Comparison of ENCODE assay signal across 8 cellular contexts in genomic region chr22:42368379-42369249, GRCh38.
DNase-seq lines count a peak whose midpoint lies in the region; ATAC-seq, FAIRE-seq and TF ChIP-seq lines count a peak whose summit lies in the region.

No MANE protein-coding gene starts in this region.

- H3K36me3 ChIP-seq in GM06990 (ENCODE audit: control insufficient read depth, insufficient read depth, low read length) (no peaks in the 10 kb centered on the region), NT2/D1 (ENCODE audit: insufficient read depth, insufficient read length, low read length) (no peaks in the 10 kb centered on the region), bronchial epithelial cell (ENCODE audit: control insufficient read depth, insufficient read depth, low read length) (no peaks in the 10 kb centered on the region), mesodermal cell (ENCODE audit: control insufficient read depth, insufficient read depth, low read length) (no peaks in the 10 kb centered on the region), suprapubic skin (no peaks in the 10 kb centered on the region)

- H3K4me3 ChIP-seq in GM06990 (replicated peaks; ENCODE audit: low read depth, low read length) = peak overlapping the region; percentile 46
- H3K4me3 ChIP-seq in NT2/D1 (ENCODE audit: insufficient read length, low read depth) = peak overlapping the region; percentile 68
- H3K4me3 ChIP-seq in bronchial epithelial cell (ENCODE audit: low read depth, low read length) = peak overlapping the region; percentile 39
- H3K4me3 ChIP-seq in mesodermal cell (ENCODE audit: extremely low read depth, insufficient read depth, low read length, poor library complexity, severe bottlenecking) = peak overlapping the region; percentile 44
- H3K4me3 ChIP-seq in suprapubic skin = peak overlapping the region; percentile 71

- TF ChIP-seq POLR2A in suprapubic skin (IDR thresholded peaks at IDR 0.05) = no peak

- peak; percentile 10 for ATAC-seq in HG02571 (IDR thresholded peaks at IDR 0.05; ENCODE audit: unreplicated experiment)

- no peak for TF ChIP-seq CTCF in GM06990 (IDR thresholded peaks at IDR 0.05; ENCODE audit: insufficient read depth, low read length, poor library complexity, severe bottlenecking)
- no peak for TF ChIP-seq CTCF in bronchial epithelial cell (IDR thresholded peaks at IDR 0.05; ENCODE audit: insufficient read depth, low read length, severe bottlenecking)
- no peak for TF ChIP-seq CTCF in suprapubic skin (IDR thresholded peaks at IDR 0.05)

- peak overlapping the region; percentile 81 for H3K9ac ChIP-seq in NT2/D1 (ENCODE audit: insufficient read length, low read depth)

- 0 to 1% methylated on average over 67 to 75 of the region's 86 CpGs for WGBS in mesodermal cell (ENCODE audit: insufficient coverage in 2 of 2), 2 experiments
- WGBS in suprapubic skin = 1% methylated on average over 42 of the region's 86 CpGs

- no peak overlapping the region for H3K27ac ChIP-seq in mesodermal cell (ENCODE audit: low read depth, low read length, severe bottlenecking)
- H3K27ac ChIP-seq in suprapubic skin = peak overlapping the region; percentile 35

- no peak for TF ChIP-seq EP300 in suprapubic skin (IDR thresholded peaks at IDR 0.05)

- no peak for FAIRE-seq in bronchial epithelial cell (lab: Jason Lieb, UNC)

- H3K27me3 ChIP-seq in GM06990 (replicated peaks; ENCODE audit: control insufficient read depth, insufficient read depth, low read length) = peaks cover 6% of the 10 kb centered on the region
- H3K27me3 ChIP-seq in NT2/D1 (ENCODE audit: insufficient read depth, insufficient read length) = peaks cover 46% of the 10 kb centered on the region
- peaks cover 24% of the 10 kb centered on the region for H3K27me3 ChIP-seq in bronchial epithelial cell (ENCODE audit: control insufficient read depth, insufficient read depth, low read length)
- H3K27me3 ChIP-seq in suprapubic skin = peaks cover 2% of the 10 kb centered on the region

- no peak for DNase-seq in GM06990 (ENCODE audit: extremely low read depth, insufficient read length)
- DNase-seq in NT2/D1 (ENCODE audit: low read depth, low spot score) = no peak
- DNase-seq in bronchial epithelial cell (ENCODE audit: low read depth) = no peak
- peak in 1 of 2 donors; percentile 82 for DNase-seq in suprapubic skin (ENCODE audit: low spot score in 2 of 2)
- DNase-seq in dedifferentiated amniotic fluid mesenchymal stem cell (ENCODE audit: extremely low spot score) = no peak
- DNase-seq in NCI-H2029 treated with DMSO at 0.1 percent for 48 hours (lab: John Stamatoyannopoulos, UW) = no peak

- peaks cover 21% of the 10 kb centered on the region for H3K4me1 ChIP-seq in NT2/D1 (ENCODE audit: insufficient read depth, insufficient read length)
- H3K4me1 ChIP-seq in mesodermal cell (ENCODE audit: control insufficient read depth, insufficient read depth, low read length, poor library complexity, severe bottlenecking) = peaks cover 29% of the 10 kb centered on the region
- H3K4me1 ChIP-seq in suprapubic skin = peaks cover 67% of the 10 kb centered on the region

- H3K9me3 ChIP-seq in NT2/D1 (ENCODE audit: insufficient read depth, low read length) (peaks cover 6% of the 10 kb centered on the region; the same call in 1 of the 2 replicates), mesodermal cell (ENCODE audit: control insufficient read depth, low read length) (no peaks in the 10 kb centered on the region), suprapubic skin (no peaks in the 10 kb centered on the region)
